In the genomic region with DNA sequence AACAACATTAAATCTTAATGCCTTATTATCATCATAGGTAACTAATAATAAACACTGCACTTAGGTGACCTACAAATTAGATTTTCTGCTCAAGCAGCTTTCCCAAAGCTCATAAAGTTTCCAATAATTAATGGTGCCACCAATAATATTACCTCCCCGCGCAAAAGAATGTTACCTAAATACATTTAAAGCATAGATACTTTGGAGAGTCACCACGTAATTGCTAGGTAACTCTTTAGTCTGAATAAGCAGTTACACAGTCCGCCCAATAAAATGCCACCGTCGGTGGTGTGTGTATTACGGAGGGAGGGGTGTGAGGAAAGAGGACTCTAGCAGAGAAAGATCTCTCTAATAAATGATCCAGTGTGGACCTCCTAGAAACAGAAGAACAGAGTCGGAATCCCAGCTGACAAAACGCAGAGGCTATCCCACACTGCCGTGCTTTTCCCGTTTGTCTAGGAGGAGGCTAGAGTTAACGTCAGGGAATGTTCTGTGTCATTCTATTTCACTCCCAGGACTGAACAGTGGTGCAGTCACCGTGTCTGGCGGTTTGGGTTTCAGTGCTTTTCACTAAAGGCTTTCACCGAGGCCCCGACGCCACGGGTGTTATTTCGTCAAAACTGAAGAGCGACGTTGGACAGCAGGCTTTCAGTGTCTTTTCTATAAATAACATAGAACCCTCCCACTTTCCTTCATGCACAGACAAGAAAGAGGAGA, we compare ENCODE assay signal across 8 cellular contexts. TPM values are rescaled to one million over a fixed set of nuclear protein-coding genes. Genes with fewer than 3 reads are reported as not detected.
DNase-seq lines count a peak whose midpoint lies in the region; ATAC-seq, FAIRE-seq and TF ChIP-seq lines count a peak whose summit lies in the region.

No MANE protein-coding gene starts in this region.

- H3K36me3 Mint-ChIP-seq in T-helper 1 cell treated with Interleukin-12 subunit alpha and Interleukin-12 subunit beta and Interleukin-4 antibody, amounts not matched to agents 30 μg/mL and 1 μg/mL, for 36 hours (ENCODE audit: low read depth) = peaks cover 9% of the 10 kb centered on the region

- POLR2A ChIA-PET in K562 (lab: Yijun Ruan, JAX) = interaction anchor here (0.7 to 1.2 kb wide), 4 partner anchors 9 to 345 kb away, joined by 4 to 6 read pairs (median 5); a partner anchor contains a TSS

- H3K36me3 ChIP-seq in DND-41 (ENCODE audit: insufficient read depth, low read length) (peaks cover 5% of the 10 kb centered on the region), K562 (ENCODE audit: control insufficient read depth, insufficient read depth, low read length) (peaks cover 7% of the 10 kb centered on the region; the same call in 1 of the 3 replicates), iPS DF 6.9 (ENCODE audit: control insufficient read depth, insufficient read depth, low read length) (no peaks in the 10 kb centered on the region)

- H3K27me3 Mint-ChIP-seq in T-helper 1 cell treated with Interleukin-12 subunit alpha and Interleukin-12 subunit beta and Interleukin-4 antibody, amounts not matched to agents 30 μg/mL and 1 μg/mL, for 36 hours (ENCODE audit: low read depth) = no peaks in the 10 kb centered on the region

- 2% methylated on average over 21 of the region's 21 CpGs for WGBS in K562 (ENCODE audit: insufficient coverage, low coverage, missing lambda C conversion rate)
- WGBS in iPS DF 6.9 (ENCODE audit: insufficient coverage, insufficient read length) = no CpG with 5 or more reads among the region's 21 CpGs

- peak; percentile 32 for FAIRE-seq in K562 (lab: Jason Lieb, UNC)

- intact Hi-C loops in K562 (cut with micrococcal nuclease) = no loop called here

- ATAC-seq in DND-41 (ENCODE audit: insufficient read depth, low read depth) = peak; percentile 41
- ATAC-seq in GM21723 (IDR thresholded peaks at IDR 0.05; ENCODE audit: unreplicated experiment) = peak; percentile 61
- peak; percentile 73 for ATAC-seq in K562

- H3K4me1 ChIP-seq in DND-41 (ENCODE audit: insufficient read depth, low read length) = peaks cover 24% of the 10 kb centered on the region
- peaks cover 5 to 11% of the 10 kb centered on the region in 2 experiments; a peak in 4 of 5 replicates for H3K4me1 ChIP-seq in K562 (replicated peaks in 1 of 2; ENCODE audit: control insufficient read depth in 2 of 2, insufficient read depth in 2 of 2, low read length in 2 of 2)
- no peaks in the 10 kb centered on the region for H3K4me1 ChIP-seq in iPS DF 6.9 (ENCODE audit: control insufficient read depth, insufficient read depth, low read length)

- H3K27ac Mint-ChIP-seq in T-helper 1 cell treated with Interleukin-12 subunit alpha and Interleukin-12 subunit beta and Interleukin-4 antibody, amounts not matched to agents 30 μg/mL and 1 μg/mL, for 36 hours = peak overlapping the region; percentile 89

- BruUV-seq in K562 (replicated peaks; lab: Mats Ljungman, UMichigan) = TSS peak; percentile 76

- H3K4me2 ChIP-seq in DND-41 (ENCODE audit: insufficient read depth, low read length) (peak overlapping the region; percentile 74), K562 (ENCODE audit: insufficient read depth, low read length) (peak overlapping the region; percentile 95)

- H3K4me1 Mint-ChIP-seq in T-helper 1 cell treated with Interleukin-12 subunit alpha and Interleukin-12 subunit beta and Interleukin-4 antibody, amounts not matched to agents 30 μg/mL and 1 μg/mL, for 36 hours (ENCODE audit: low read depth) = peaks cover 22% of the 10 kb centered on the region

- H3K4me3 ChIP-seq in DND-41 (ENCODE audit: low read depth in 1 of 2, low read length in 2 of 2) (peak overlapping the region; percentile 67 to 78), K562 (peak overlapping the region; percentile 72), iPS DF 6.9 (ENCODE audit: low read length) (peak overlapping the region; percentile 53; the same call in 1 of the 2 replicates), skeletal muscle cell (ENCODE audit: low read depth, low read length) (peak overlapping the region; percentile 92)

- TF ChIP-seq POLR2A in K562 (conservative IDR thresholded peaks at IDR 0.05) = no peak

- peak; percentile 12 for DNase-seq in DND-41
- peak; percentile 90 to 91 for DNase-seq in Kasumi-1 (lab: John Stamatoyannopoulos, UW)
- DNase-seq in K562 (ENCODE audit: extremely low read depth in 1 of 4, low spot score in 3 of 4) = peak; percentile 16 to 63 (median 32)
- DNase-seq in iPS DF 6.9 (ENCODE audit: low read depth, low spot score) = no peak
- peak; percentile 27 for DNase-seq in skeletal muscle cell (ENCODE audit: low read depth)
- no peak for DNase-seq in DMS114 treated with DMSO at 0.1 percent for 48 hours (lab: John Stamatoyannopoulos, UW; ENCODE audit: unreplicated experiment)

- peak overlapping the region; percentile 66 for H3K9ac ChIP-seq in DND-41 (ENCODE audit: low read depth, low read length)
- H3K9ac ChIP-seq in K562 (ENCODE audit: insufficient read depth in 1 of 2, low read depth in 2 of 2, low read length in 2 of 2) = peak overlapping the region; percentile 76 to 98

- no peaks in the 10 kb centered on the region for H3K9me3 ChIP-seq in DND-41 (ENCODE audit: insufficient read depth, low read length, severe bottlenecking)
- H3K9me3 ChIP-seq in K562 (replicated peaks; ENCODE audit: control insufficient read depth, insufficient read depth, low read depth, low read length) = no peaks in the 10 kb centered on the region
- no peaks in the 10 kb centered on the region for H3K9me3 ChIP-seq in iPS DF 6.9 (ENCODE audit: control insufficient read depth, insufficient read depth, low read length)

- H3K4me3 Mint-ChIP-seq in T-helper 1 cell treated with Interleukin-12 subunit alpha and Interleukin-12 subunit beta and Interleukin-4 antibody, amounts not matched to agents 30 μg/mL and 1 μg/mL, for 36 hours = peak overlapping the region; percentile 84

- no peaks in the 10 kb centered on the region for H3K27me3 ChIP-seq in DND-41 (ENCODE audit: insufficient read depth, low read length, poor library complexity)
- H3K27me3 ChIP-seq in K562 (ENCODE audit: control insufficient read depth in 2 of 2, insufficient read depth in 2 of 2, low read length in 2 of 2) = no peaks in the 10 kb centered on the region
- H3K27me3 ChIP-seq in iPS DF 6.9 (ENCODE audit: control insufficient read depth, insufficient read depth, low read length) = no peaks in the 10 kb centered on the region

- TF ChIP-seq CTCF in DND-41 (IDR thresholded peaks at IDR 0.05; ENCODE audit: borderline replicate concordance, extremely low read depth, low read length, poor library complexity, severe bottlenecking) (no peak), K562 (IDR thresholded peaks at IDR 0.05 in 2 of 3, conservative IDR thresholded peaks at IDR 0.05 in 1 of 3; ENCODE audit: insufficient read depth in 2 of 3, low read depth in 1 of 3, low read length in 3 of 3) (no peak)

- H3K79me2 ChIP-seq in DND-41 (ENCODE audit: insufficient read depth, low read length) (peaks cover 5% of the 10 kb centered on the region; the same call in 1 of the 2 replicates), K562 (ENCODE audit: control insufficient read depth, insufficient read depth, low read length) (peaks cover 12% of the 10 kb centered on the region; the same call in 2 of the 3 replicates)

- no peaks in the 10 kb centered on the region for H3K9me1 ChIP-seq in K562 (ENCODE audit: control insufficient read depth, insufficient read depth, low read length)

- peak overlapping the region; percentile 95 for H2AFZ ChIP-seq in DND-41 (ENCODE audit: low read depth, low read length)
- H2AFZ ChIP-seq in K562 (ENCODE audit: low read depth, low read length) = peak overlapping the region; percentile 99

- no peak for TF ChIP-seq RAD21 in K562 (CRISPR knock-in tag; conservative IDR thresholded peaks at IDR 0.05 in 1 of 2, IDR thresholded peaks at IDR 0.05 in 1 of 2)

- H3K27ac ChIP-seq in DND-41 (ENCODE audit: low read length) = peak overlapping the region; percentile 79
- H3K27ac ChIP-seq in K562 (ENCODE audit: extremely low read depth, low read depth, low read length) = peak overlapping the region; percentile 86
- no peak overlapping the region for H3K27ac ChIP-seq in iPS DF 6.9 (ENCODE audit: low read length)

- in situ Hi-C loops in K562 (cut with MboI) = no loop called here

- CTCF ChIA-PET in K562 (lab: Yijun Ruan, JAX; ENCODE audit: low intra/inter-chr PET ratio) = no interaction called here

- H3K9me3 Mint-ChIP-seq in T-helper 1 cell treated with Interleukin-12 subunit alpha and Interleukin-12 subunit beta and Interleukin-4 antibody, amounts not matched to agents 30 μg/mL and 1 μg/mL, for 36 hours = no peaks in the 10 kb centered on the region

- TF ChIP-seq EP300 in K562 (IDR thresholded peaks at IDR 0.05; ENCODE audit: low read length) = no peak

- H4K20me1 ChIP-seq in DND-41 (ENCODE audit: insufficient read depth, low read length) (no peaks in the 10 kb centered on the region), K562 (replicated peaks; ENCODE audit: control insufficient read depth, insufficient read depth, low read length) (no peaks in the 10 kb centered on the region)

TF ChIP-seq in K562, 482 proteins besides CTCF, POLR2A, EP300 and RAD21 (continues in another document):
- no peak for TF ChIP-seq SLC30A9 (CRISPR knock-in tag; IDR thresholded peaks at IDR 0.05)
- TF ChIP-seq MTF1 (CRISPR knock-in tag; IDR thresholded peaks at IDR 0.05; ENCODE audit: borderline replicate concordance) = no peak
- TF ChIP-seq, protein P1, sequence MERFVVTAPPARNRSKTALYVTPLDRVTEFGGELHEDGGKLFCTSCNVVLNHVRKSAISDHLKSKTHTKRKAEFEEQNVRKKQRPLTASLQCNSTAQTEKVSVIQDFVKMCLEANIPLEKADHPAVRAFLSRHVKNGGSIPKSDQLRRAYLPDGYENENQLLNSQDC (CRISPR knock-in tag; IDR thresholded peaks at IDR 0.05) = no peak
- 0 out of 4 replicates have a peak, but pooled peaks of 1 of the 2 experiments have one; percentile 14 for TF ChIP-seq SRF (CRISPR knock-in tag; IDR thresholded peaks at IDR 0.05)
- TF ChIP-seq HDAC1 (IDR thresholded peaks at IDR 0.05) = no peak

RNA-seq across cellular contexts. Expression of a gene that starts 0.6 kb away (rescaled TPM):
- total RNA-seq in K562 (2011; cell fraction: chromatin; rRNA removed; ENCODE audit: low replicate concordance) = 41.6 and 43.5 TPM in 2 replicates
- total RNA-seq in K562 (2011; cell fraction: nucleolus; rRNA removed) = 18.3 and 19.2 TPM in 2 replicates
- 32.2 and 48.0 TPM in 2 replicates for total RNA-seq in K562 (2011; cell fraction: nucleoplasm; rRNA removed)
- total RNA-seq in K562 (2014; rRNA removed) (15.3 and 15.8 TPM in 2 replicates), K562 (2014; rRNA removed; fragmentation: Illumina TruSeq; extraction: Trizol) (26.3 and 28.3 TPM in 2 replicates), K562 (2015; rRNA removed; fragmentation: Illumina TruSeq; extraction: Trizol) (17.6 and 18.3 TPM in 2 replicates), K562 (2021) (18.5 and 22.0 TPM in 2 replicates)
- polyA plus RNA-seq in K562 (2011; rRNA removed) (27.3 and 34.8 TPM in 2 replicates), K562 (2014; fragmentation: Illumina TruSeq; extraction: Trizol) (21.3 and 23.5 TPM in 2 replicates), K562 (2014; fragmentation: Nextera tagmentation; extraction: Ambion mirVana) (10 to 100 TPM; 58.5 to 61.3 TPM), K562 (2014; rRNA removed) (16.7 and 20.6 TPM in 2 replicates)
- 10.8 and 16.8 TPM in 2 replicates for polyA plus RNA-seq in K562 (2011; cell fraction: cytosol; rRNA removed)
- polyA plus RNA-seq in K562 (2011; cell fraction: nucleus; rRNA removed) = 25.6 and 33.0 TPM in 2 replicates
- 22.1 and 23.3 TPM in 2 replicates for polyA plus RNA-seq in K562 (2012)
- polyA minus RNA-seq in K562 (2011; rRNA and poly(A)+ RNA removed) = 20.0 and 24.6 TPM in 2 replicates
- 9.3 and 12.2 TPM in 2 replicates for polyA minus RNA-seq in K562 (2011; cell fraction: cytosol; rRNA and poly(A)+ RNA removed)
- 9.6 and 11.6 TPM in 2 replicates for polyA minus RNA-seq in K562 (2011; cell fraction: nucleus; rRNA and poly(A)+ RNA removed)

Comparison
In these comparisons a context has a peak if more than half of its experiments do, and no peak if none do; other contexts are left out.
1. DNase-seq: peak in DND-41 (single experiment), Kasumi-1 (2 of 2), K562 (4 of 4) and skeletal muscle cell (single experiment); none in iPS DF 6.9 (single experiment) and DMS114 treated with DMSO at 0.1 percent for 48 hours (single experiment).
2. Peak in every context shown above with its lines, with median percentiles within 50 percentile points of each other: ATAC-seq and H3K4me3 ChIP-seq.